ENCODE assay signal across 1 cellular context in genomic region chr19:46720516-46721239, GRCh38.
TF ChIP-seq lines count a peak whose summit lies in the region.

No MANE protein-coding gene starts in this region.

TF ChIP-seq in WTC11, 78 proteins besides CTCF, POLR2A, EP300 and RAD21 (continued from another document):
- TF ChIP-seq ZNF281 (CRISPR knock-in tag; IDR thresholded peaks at IDR 0.05): no peak
